In genomic region chr18:286515-287310, GRCh38 we compare ENCODE assay signal across 8 cellular contexts. TPM values are rescaled to one million over a fixed set of nuclear protein-coding genes. Genes with fewer than 3 reads are reported as not detected.
DNase-seq lines count a peak whose midpoint lies in the region; ATAC-seq and TF ChIP-seq lines count a peak whose summit lies in the region.

No MANE protein-coding gene starts in this region.

- H3F3A ChIP-seq in PC-9 (ENCODE audit: insufficient read depth, low read depth), result no peaks in the 10 kb centered on the region

- no peak for ATAC-seq in HG03175 (IDR thresholded peaks at IDR 0.05; ENCODE audit: unreplicated experiment)
- ATAC-seq in HG02970 (IDR thresholded peaks at IDR 0.05; ENCODE audit: low FRiP score, unreplicated experiment), result no peak

- H4K20me1 ChIP-seq in PC-9 (ENCODE audit: insufficient read depth), result no peaks in the 10 kb centered on the region

- TF ChIP-seq CTCF in PC-9 (conservative IDR thresholded peaks at IDR 0.05), result peak; percentile 46

- CTCF ChIA-PET in PC-9 (lab: Charles Lee) (no interaction called here), HEK293T (lab: Yijun Ruan, JAX) (no interaction called here)

- no peak overlapping the region for H3K4me2 ChIP-seq in PC-9

- no peaks in the 10 kb centered on the region for H3K36me3 ChIP-seq in PC-9 (ENCODE audit: low read depth)

- H3K4me3 ChIP-seq in PC-9, result no peak overlapping the region

- no peak overlapping the region for H3K27ac ChIP-seq in PC-9

- no TSS peak for BruUV-seq in PC-9 (replicated peaks; lab: Mats Ljungman, UMichigan)

- H3K9me2 ChIP-seq in PC-9 (ENCODE audit: insufficient read depth), result no peaks in the 10 kb centered on the region

- H3K9me3 ChIP-seq in PC-9 (ENCODE audit: insufficient read depth, low read depth), result 0 out of 2 replicates have a peak, but pooled peaks cover 3% of the 10 kb centered on the region

- H3K27me3 ChIP-seq in PC-9 (ENCODE audit: insufficient read depth, low read depth), result peaks cover 79% of the 10 kb centered on the region

- H2AFZ ChIP-seq in PC-9, result no peak overlapping the region

- H3K79me2 ChIP-seq in PC-9 (ENCODE audit: low read depth), result no peaks in the 10 kb centered on the region

- DNase-seq in NCI-H2196 (lab: John Stamatoyannopoulos, UW; ENCODE audit: unreplicated experiment), result peak; percentile 31
- DNase-seq in NCI-H2196 treated with DMSO at 0.1 percent for 48 hours (lab: John Stamatoyannopoulos, UW; ENCODE audit: unreplicated experiment), result no peak
- DNase-seq in PC-9, result no peak
- peak; percentile 70 for DNase-seq in fibroblast of peridontal ligament (ENCODE audit: extremely low read depth)
- DNase-seq in superior temporal gyrus (ENCODE audit: extremely low spot score), result peak; percentile 76
- no peak for DNase-seq in HEK293T (ENCODE audit: extremely low spot score)

- H3K4me1 ChIP-seq in PC-9 (replicated peaks; ENCODE audit: insufficient read depth), result no peaks in the 10 kb centered on the region

- POLR2A ChIA-PET in PC-9 (lab: Charles Lee; ENCODE audit: unreplicated experiment) (interaction anchor here (0.7 kb wide), 1 partner anchor 56 kb away, joined by 3 read pairs; no protein-coding TSS in a partner anchor), HEK293T (lab: Yijun Ruan, JAX) (no interaction called here)

- intact Hi-C loops in PC-9 (cut with micrococcal nuclease; ENCODE audit: unreplicated experiment), result loop anchor here (5.0 kb wide), 1 partner anchor 331 kb away; no protein-coding TSS in a partner anchor

TF ChIP-seq in HEK293T, 16 proteins besides CTCF, POLR2A, EP300 and RAD21:
- no peak for TF ChIP-seq FOXM1 (IDR thresholded peaks at IDR 0.05; ENCODE audit: borderline replicate concordance)
- no peak for TF ChIP-seq FOXA1 (IDR thresholded peaks at IDR 0.05)
- no peak for TF ChIP-seq SUZ12 (IDR thresholded peaks at IDR 0.05)
- TF ChIP-seq TARDBP (IDR thresholded peaks at IDR 0.05), result no peak
- TF ChIP-seq FOXK2 (IDR thresholded peaks at IDR 0.05), result no peak
- TF ChIP-seq NFRKB (IDR thresholded peaks at IDR 0.05), result no peak
- no peak for TF ChIP-seq ELF4 (IDR thresholded peaks at IDR 0.05)
- no peak for TF ChIP-seq L3MBTL2 (conservative IDR thresholded peaks at IDR 0.05)
- no peak for TF ChIP-seq BHLHE40 (IDR thresholded peaks at IDR 0.05; ENCODE audit: borderline replicate concordance)
- TF ChIP-seq CTBP1 (IDR thresholded peaks at IDR 0.05; ENCODE audit: borderline replicate concordance), result no peak
- TF ChIP-seq ARNT (IDR thresholded peaks at IDR 0.05), result no peak
- no peak for TF ChIP-seq HDGF (IDR thresholded peaks at IDR 0.05; ENCODE audit: borderline replicate concordance)
- TF ChIP-seq PKNOX1 (IDR thresholded peaks at IDR 0.05), result no peak
- TF ChIP-seq SP1 (IDR thresholded peaks at IDR 0.05), result no peak
- TF ChIP-seq LEF1 (IDR thresholded peaks at IDR 0.05; ENCODE audit: borderline replicate concordance), result no peak
- no peak for TF ChIP-seq ZNF384 (IDR thresholded peaks at IDR 0.05)

RNA-seq across cellular contexts. Expression of gene THOC1, which starts 18.9 kb away (rescaled TPM):
- total RNA-seq in PC-9 (2021), result 50.8 and 55.6 TPM in 2 replicates

Comparison
In these comparisons a context has a peak if more than half of its experiments do, and no peak if none do; other contexts are left out.
1. DNase-seq: peak in NCI-H2196 (single experiment), fibroblast of peridontal ligament (single experiment) and superior temporal gyrus (single experiment); none in NCI-H2196 treated with DMSO at 0.1 percent for 48 hours (single experiment), PC-9 (0 of 2) and HEK293T (single experiment).